19 cellular contexts compared by ENCODE assay signal in the genomic region with DNA sequence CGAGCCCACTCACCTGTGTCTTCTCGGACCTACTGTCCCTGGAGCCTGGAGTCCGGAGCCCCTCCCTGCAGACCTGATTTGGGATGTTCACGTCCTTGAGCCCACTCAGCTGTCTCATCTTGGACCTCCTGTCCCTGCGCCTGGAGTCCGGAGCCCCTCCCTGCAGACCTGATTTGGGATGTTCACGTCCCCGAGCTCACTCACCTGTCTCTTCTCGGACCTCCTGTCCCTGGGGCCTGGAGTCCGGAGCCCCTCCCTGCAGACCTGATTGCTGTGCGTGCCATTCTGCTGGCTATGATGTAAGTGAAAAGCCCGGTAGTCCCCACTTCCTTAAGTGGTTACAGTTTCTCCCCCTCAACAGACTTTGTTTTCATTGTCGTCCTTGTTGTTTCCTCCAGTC.
DNase-seq lines count a peak whose midpoint lies in the region; ATAC-seq and TF ChIP-seq lines count a peak whose summit lies in the region.
"Had no signal": no experiment of that assay in that cellular context is flagged by ENCODE, and none has a peak within 500 bp of the region (broad histone marks: within the 10 kb centered on the region; RNA-seq: fewer than 3 reads in every experiment).

No MANE protein-coding gene starts in this region.

- no peak overlapping the region for H3K4me2 ChIP-seq in neuronal stem cell (ENCODE audit: insufficient read depth, low read length, poor library complexity, severe bottlenecking)
- H3K4me2 ChIP-seq: BLaER1 treated with 17β-estradiol and CSF1 and Interleukin-3, amounts not matched to agents 10 nM and 100 nM had no signal

- intact Hi-C loops in Right ventricle myocardium superior (cut with DNase I) (no loop called here), left cardiac atrium (cut with DNase I) (no loop called here)

- no peak overlapping the region for H4K8ac ChIP-seq in neuronal stem cell (ENCODE audit: low read depth, low read length)

- H3K27me3 ChIP-seq in neuronal stem cell (ENCODE audit: control insufficient read depth in 3 of 3, insufficient read depth in 3 of 3, low read depth in 1 of 3, low read length in 3 of 3): no peaks in the 10 kb centered on the region

- H3K27ac ChIP-seq in coronary artery (no peak overlapping the region), neuronal stem cell (replicated peaks; ENCODE audit: low read length) (no peak overlapping the region)
- H3K27ac ChIP-seq: BLaER1 treated with 17β-estradiol and CSF1 and Interleukin-3, amounts not matched to agents 10 nM and 100 nM had no signal

- no peak for TF ChIP-seq CTCF in coronary artery (IDR thresholded peaks at IDR 0.05)

- no peak for ATAC-seq in Right ventricle myocardium superior (ENCODE audit: poor library complexity)
- ATAC-seq in left cardiac atrium: no peak
- ATAC-seq in HG02973 (IDR thresholded peaks at IDR 0.05; ENCODE audit: unreplicated experiment): no peak
- no peak for ATAC-seq in GM21367 (IDR thresholded peaks at IDR 0.05; ENCODE audit: unreplicated experiment)
- ATAC-seq: GM12878 had no signal

- H2BK12ac ChIP-seq in neuronal stem cell (ENCODE audit: low read length): no peak overlapping the region

- H3K4me1 ChIP-seq in neuronal stem cell (ENCODE audit: control insufficient read depth in 2 of 2, insufficient read depth in 1 of 2, low read depth in 1 of 2, low read length in 2 of 2): peaks cover 2 to 10% of the 10 kb centered on the region in 2 donors
- H3K4me1 ChIP-seq: BLaER1 treated with 17β-estradiol and CSF1 and Interleukin-3, amounts not matched to agents 10 nM and 100 nM had no signal

- no peak overlapping the region for H2AK5ac ChIP-seq in neuronal stem cell (ENCODE audit: low read depth, low read length)

- peaks cover 0 to 2% of the 10 kb centered on the region in 2 donors for H3K36me3 ChIP-seq in neuronal stem cell (replicated peaks in 1 of 2; ENCODE audit: control insufficient read depth in 2 of 2, insufficient read depth in 2 of 2, low read length in 2 of 2)
- H3K36me3 ChIP-seq: BLaER1 treated with 17β-estradiol and CSF1 and Interleukin-3, amounts not matched to agents 10 nM and 100 nM had no signal

- no CpG with 5 or more reads among the region's 13 CpGs for WGBS in neuronal stem cell (ENCODE audit: extremely low coverage in 2 of 2, insufficient read length in 2 of 2, insufficient replicate concordance in 1 of 2), 2 donors

- no peak overlapping the region for H3K4me3 ChIP-seq in coronary artery
- no peak overlapping the region for H3K4me3 ChIP-seq in neuronal stem cell (ENCODE audit: low read length in 2 of 2)
- H3K4me3 ChIP-seq: BLaER1 treated with 17β-estradiol and CSF1 and Interleukin-3, amounts not matched to agents 10 nM and 100 nM; GM12878 had no signal

- H3K79me1 ChIP-seq in neuronal stem cell (ENCODE audit: low read depth, low read length): peaks cover 3% of the 10 kb centered on the region

- DNase-seq in Right ventricle myocardium superior (peak; percentile 30), left cardiac atrium (no peak), coronary artery (ENCODE audit: low spot score) (peak; percentile 57), neuronal stem cell (ENCODE audit: low spot score) (no peak)
- no peak for DNase-seq in stimulated activated CD4-positive, alpha-beta T cell treated with anti-CD3 and anti-CD28 coated beads, Interleukin-2, amount 100 ng/mL, for 48 hours
- DNase-seq: CD8-positive, alpha-beta memory T cell; DMS53; EL; KBM-7; NCI-H1105; NCI-H2227 treated with DMSO at 0.1 percent for 48 hours; NCI-H510A treated with DMSO at 0.1 percent for 48 hours; NCI-H82; OCI-M1; SHP77 treated with DMSO at 0.1 percent for 48 hours had no signal

- no peak overlapping the region for H4K91ac ChIP-seq in neuronal stem cell (ENCODE audit: low read depth, low read length, poor library complexity)

- H2BK15ac ChIP-seq in neuronal stem cell (ENCODE audit: low read length): no peak overlapping the region

- no peak overlapping the region for H3K18ac ChIP-seq in neuronal stem cell (ENCODE audit: low read length)

- no peak overlapping the region for H2BK5ac ChIP-seq in neuronal stem cell (ENCODE audit: low read length)

- no peak overlapping the region for H3K23ac ChIP-seq in neuronal stem cell (ENCODE audit: low read depth, low read length, poor library complexity)

- peaks cover 0 to 6% of the 10 kb centered on the region in 2 donors for H3K9me3 ChIP-seq in neuronal stem cell (replicated peaks in 1 of 2; ENCODE audit: control insufficient read depth in 2 of 2, insufficient read depth in 1 of 2, low read depth in 1 of 2, low read length in 2 of 2)

- no peak overlapping the region for H2AFZ ChIP-seq in neuronal stem cell (ENCODE audit: low read length)

- H2BK120ac ChIP-seq in neuronal stem cell (ENCODE audit: low read depth, low read length): no peak overlapping the region

- H3K4ac ChIP-seq in neuronal stem cell (ENCODE audit: low read length): no peak overlapping the region

- H3K9ac ChIP-seq in neuronal stem cell (ENCODE audit: low read depth, low read length, poor library complexity): no peak overlapping the region
- H3K9ac ChIP-seq: BLaER1 treated with 17β-estradiol and CSF1 and Interleukin-3, amounts not matched to agents 10 nM and 100 nM had no signal

- H3K14ac ChIP-seq in neuronal stem cell (ENCODE audit: low read length): peak overlapping the region; percentile 75

Comparison
In these comparisons a context has a peak if more than half of its experiments do, and no peak if none do; other contexts are left out.
1. DNase-seq: peak in Right ventricle myocardium superior (single experiment) and coronary artery (single experiment); none in left cardiac atrium (single experiment), neuronal stem cell (single experiment) and stimulated activated CD4-positive, alpha-beta T cell treated with anti-CD3 and anti-CD28 coated beads, Interleukin-2, amount 100 ng/mL, for 48 hours (0 of 2).